ENCODE assay signal across 11 cellular contexts in genomic region chr10:48444861-48445841, GRCh38.
A peak's percentile ranks its signal among the peaks of the same experiment; 100 is the strongest.
DNase-seq lines count a peak whose midpoint lies in the region; ATAC-seq and TF ChIP-seq lines count a peak whose summit lies in the region.
"Had no signal": no experiment of that assay in that cellular context is flagged by ENCODE, and none has a peak within 500 bp of the region (broad histone marks: within the 10 kb centered on the region; RNA-seq: fewer than 3 reads in every experiment).

No MANE protein-coding gene starts in this region.

- DNase-seq in activated CD8-positive, alpha-beta memory T cell treated with anti-CD3 and anti-CD28 coated beads, Interleukin-2, amount 50 U/mL, for 48 hours, result peak; percentile 41
- no peak for DNase-seq in activated CD8-positive, alpha-beta memory T cell treated with anti-CD3 and anti-CD28 coated beads, Interleukin-2, amount 50 U/mL, for 4 hours
- DNase-seq in NCI-H345 (lab: John Stamatoyannopoulos, UW) (peak; percentile 89), epithelial cell of proximal tubule (ENCODE audit: low read depth) (no peak), type B pancreatic cell (ENCODE audit: extremely low spot score, unreplicated experiment) (peak; percentile 62)
- no peak for DNase-seq in stimulated activated CD4-positive, alpha-beta T cell treated with anti-CD3 and anti-CD28 coated beads, Interleukin-4, amount 100 ng/mL, for 4 hours
- DNase-seq in naive thymus-derived CD8-positive, alpha-beta T cell, result no peak
- DNase-seq: stimulated activated CD4-positive, alpha-beta T cell treated with anti-CD3 and anti-CD28 coated beads, Interleukin-4, amount 100 ng/mL, for 24 hours had no signal

- H3K4me3 Mint-ChIP-seq in type B pancreatic cell, result no peak overlapping the region
- no peak overlapping the region for H3K4me3 Mint-ChIP-seq in naive thymus-derived CD8-positive, alpha-beta T cell

- no peaks in the 10 kb centered on the region for H3K9me3 Mint-ChIP-seq in type B pancreatic cell
- H3K9me3 Mint-ChIP-seq in naive thymus-derived CD8-positive, alpha-beta T cell, result no peaks in the 10 kb centered on the region

- no peak overlapping the region for H3K27ac Mint-ChIP-seq in type B pancreatic cell
- no peak overlapping the region for H3K27ac Mint-ChIP-seq in naive thymus-derived CD8-positive, alpha-beta T cell

- POLR2A ChIA-PET in naive thymus-derived CD8-positive, alpha-beta T cell (lab: Charles Lee), result no interaction called here

- H3K4me3 ChIP-seq in epithelial cell of proximal tubule (ENCODE audit: low read depth, low read length), result no peak overlapping the region
- H3K4me3 ChIP-seq: BLaER1 treated with 17β-estradiol and CSF1 and Interleukin-3, amounts not matched to agents 10 nM and 100 nM; SJSA1 had no signal

- no peak for ATAC-seq in GM21717 (IDR thresholded peaks at IDR 0.05; ENCODE audit: unreplicated experiment)
- no peak for ATAC-seq in naive thymus-derived CD8-positive, alpha-beta T cell

- peaks cover 12% of the 10 kb centered on the region for H3K4me1 Mint-ChIP-seq in type B pancreatic cell (ENCODE audit: unreplicated experiment)
- peaks cover 0 to 6% (median 0%) of the 10 kb centered on the region in 4 donors for H3K4me1 Mint-ChIP-seq in naive thymus-derived CD8-positive, alpha-beta T cell

- H3K36me3 Mint-ChIP-seq in type B pancreatic cell, result no peaks in the 10 kb centered on the region
- H3K36me3 Mint-ChIP-seq in naive thymus-derived CD8-positive, alpha-beta T cell, result no peaks in the 10 kb centered on the region

- peaks cover 7% of the 10 kb centered on the region for H3K27me3 Mint-ChIP-seq in type B pancreatic cell
- peaks cover 0 to 4% (median 0%) of the 10 kb centered on the region in 5 donors for H3K27me3 Mint-ChIP-seq in naive thymus-derived CD8-positive, alpha-beta T cell

- TF ChIP-seq CTCF in epithelial cell of proximal tubule (conservative IDR thresholded peaks at IDR 0.05; ENCODE audit: low read depth, low read length), result peak; percentile 19
- no peak for TF ChIP-seq CTCF in type B pancreatic cell (conservative IDR thresholded peaks at IDR 0.05)

Comparison
In these comparisons a context has a peak if more than half of its experiments do, and no peak if none do; other contexts are left out.
1. DNase-seq: peak in activated CD8-positive, alpha-beta memory T cell treated with anti-CD3 and anti-CD28 coated beads, Interleukin-2, amount 50 U/mL, for 48 hours (single experiment), NCI-H345 (single experiment) and type B pancreatic cell (single experiment); none in activated CD8-positive, alpha-beta memory T cell treated with anti-CD3 and anti-CD28 coated beads, Interleukin-2, amount 50 U/mL, for 4 hours (single experiment), epithelial cell of proximal tubule (single experiment), stimulated activated CD4-positive, alpha-beta T cell treated with anti-CD3 and anti-CD28 coated beads, Interleukin-4, amount 100 ng/mL, for 4 hours (0 of 2) and naive thymus-derived CD8-positive, alpha-beta T cell (0 of 10).